14 cellular contexts compared by ENCODE assay signal in genomic region chr17:58527949-58528348, GRCh38. TPM values are rescaled to one million over a fixed set of nuclear protein-coding genes. Genes with fewer than 3 reads are reported as not detected.
DNase-seq lines count a peak whose midpoint lies in the region; ATAC-seq and TF ChIP-seq lines count a peak whose summit lies in the region.
"Had no signal": no experiment of that assay in that cellular context is flagged by ENCODE, and none has a peak within 500 bp of the region (broad histone marks: within the 10 kb centered on the region; RNA-seq: fewer than 3 reads in every experiment).

No MANE protein-coding gene starts in this region.

- H3K36me3 Mint-ChIP-seq in neural crest cell (ENCODE audit: low read depth) = no peaks in the 10 kb centered on the region
- no peaks in the 10 kb centered on the region for H3K36me3 Mint-ChIP-seq in effector memory CD8-positive, alpha-beta T cell (ENCODE audit: insufficient read depth)
- H3K36me3 Mint-ChIP-seq: mesothelial cell of epicardium, WTC11 had no signal

- H3K4me1 ChIP-seq in OCI-LY3 (ENCODE audit: low read length) = peaks cover 26% of the 10 kb centered on the region

- TF ChIP-seq CTCF in OCI-LY3 (IDR thresholded peaks at IDR 0.05; ENCODE audit: low read depth, low read length) = no peak
- no peak for TF ChIP-seq CTCF in neural crest cell (conservative IDR thresholded peaks at IDR 0.05)

- no peaks in the 10 kb centered on the region for H4K20me1 ChIP-seq in OCI-LY3 (ENCODE audit: insufficient read depth, low read length)

- no peak overlapping the region for H3K27ac ChIP-seq in OCI-LY3 (ENCODE audit: low read length)

- H3K27ac Mint-ChIP-seq in neural crest cell (ENCODE audit: unreplicated experiment) = peak overlapping the region; percentile 85
- H3K27ac Mint-ChIP-seq in effector memory CD8-positive, alpha-beta T cell = no peak overlapping the region
- H3K27ac Mint-ChIP-seq: activated T-cell treated with anti-CD3 and anti-CD28 coated beads, Interleukin-2, amount 50 U/mL, for 72 hours; WTC11 had no signal

- H3K9me3 Mint-ChIP-seq in neural crest cell = no peaks in the 10 kb centered on the region
- no peaks in the 10 kb centered on the region for H3K9me3 Mint-ChIP-seq in effector memory CD8-positive, alpha-beta T cell
- H3K9me3 Mint-ChIP-seq: activated T-cell treated with anti-CD3 and anti-CD28 coated beads, Interleukin-2, amount 50 U/mL, for 72 hours; mesothelial cell of epicardium; WTC11 had no signal

- H3K9me3 ChIP-seq in OCI-LY3 (ENCODE audit: insufficient read depth, low read length) = no peaks in the 10 kb centered on the region

- no peak overlapping the region for H3K4me3 Mint-ChIP-seq in neural crest cell
- no peak overlapping the region for H3K4me3 Mint-ChIP-seq in effector memory CD8-positive, alpha-beta T cell
- H3K4me3 Mint-ChIP-seq: activated T-cell treated with anti-CD3 and anti-CD28 coated beads, Interleukin-2, amount 50 U/mL, for 72 hours; mesothelial cell of epicardium; WTC11 had no signal

- H2AFZ ChIP-seq in OCI-LY3 (ENCODE audit: low read depth, low read length) = no peak overlapping the region

- DNase-seq in C1 segment of cervical spinal cord (lab: John Stamatoyannopoulos, UW) = peak in 12 of 14 donors; percentile 34 to 90 (median 81)
- DNase-seq in dermis blood vessel endothelial cell = peak; percentile 77
- DNase-seq in neural crest cell (ENCODE audit: low read depth, low spot score) = no peak
- DNase-seq in effector memory CD8-positive, alpha-beta T cell = no peak
- DNase-seq in stimulated activated CD4-positive, alpha-beta T cell treated with anti-CD3 and anti-CD28 coated beads, Interleukin-2, amount 100 ng/mL, for 48 hours = no peak
- DNase-seq in T-helper 9 cell = no peak
- DNase-seq: activated T-cell treated with anti-CD3 and anti-CD28 coated beads, Interleukin-2, amount 50 U/mL, for 72 hours; H7; NCI-H2171 treated with DMSO at 0.1 percent for 48 hours; stimulated activated CD4-positive, alpha-beta T cell treated with anti-CD3 and anti-CD28 coated beads, Interleukin-12 subunit alpha, Interleukin-12 subunit beta, amount 100 ng/mL, for 4 hours had no signal

- peaks cover 25% of the 10 kb centered on the region for H3K4me1 Mint-ChIP-seq in neural crest cell
- peaks cover 0 to 11% of the 10 kb centered on the region in 2 donors for H3K4me1 Mint-ChIP-seq in effector memory CD8-positive, alpha-beta T cell (ENCODE audit: low read depth in 2 of 2)

- peaks cover 14% of the 10 kb centered on the region for H3K27me3 ChIP-seq in OCI-LY3 (ENCODE audit: low read depth, low read length)

- no peak for ATAC-seq in HG02759 (IDR thresholded peaks at IDR 0.05; ENCODE audit: unreplicated experiment)
- ATAC-seq in effector memory CD8-positive, alpha-beta T cell (replicated peaks) = no peak
- ATAC-seq: activated T-cell treated with anti-CD3 and anti-CD28 coated beads, Interleukin-2, amount 50 U/mL, for 72 hours; WTC11 had no signal

- H3K9ac ChIP-seq in OCI-LY3 (ENCODE audit: low read length) = no peak overlapping the region

- H3K79me2 ChIP-seq in OCI-LY3 (ENCODE audit: low read length) = no peaks in the 10 kb centered on the region

- H3K4me2 ChIP-seq in OCI-LY3 (ENCODE audit: low read length) = peak overlapping the region; percentile 23; the same call in 1 of the 2 replicates

- H3K4me3 ChIP-seq in OCI-LY3 (ENCODE audit: low read length) = no peak overlapping the region

- no peaks in the 10 kb centered on the region for H3K36me3 ChIP-seq in OCI-LY3 (replicated peaks; ENCODE audit: low read depth, low read length)

- peaks cover 28% of the 10 kb centered on the region for H3K27me3 Mint-ChIP-seq in neural crest cell (ENCODE audit: low read depth)
- peaks cover 2 to 15% of the 10 kb centered on the region in 2 donors for H3K27me3 Mint-ChIP-seq in effector memory CD8-positive, alpha-beta T cell

RNA-seq across cellular contexts. Expression of gene MTMR4, which starts 13.5 kb away (rescaled TPM):
- 53.9 and 57.5 TPM in 2 replicates for total RNA-seq in dermis blood vessel endothelial cell
- total RNA-seq in neural crest cell = 97.4 and 102 TPM in 2 replicates

RNA-seq across cellular contexts. Expression of gene HSF5, which starts 39.7 kb away (rescaled TPM):
- total RNA-seq in dermis blood vessel endothelial cell (0.05 and 0.17 TPM in 2 replicates), neural crest cell (0.05 and 0.11 TPM in 2 replicates)
- total RNA-seq: H7 had no signal

Comparison
In these comparisons a context has a peak if more than half of its experiments do, and no peak if none do; other contexts are left out.
1. DNase-seq: peak in C1 segment of cervical spinal cord (12 of 14) and dermis blood vessel endothelial cell (single experiment); none in neural crest cell (single experiment), effector memory CD8-positive, alpha-beta T cell (0 of 3), stimulated activated CD4-positive, alpha-beta T cell treated with anti-CD3 and anti-CD28 coated beads, Interleukin-2, amount 100 ng/mL, for 48 hours (0 of 2) and T-helper 9 cell (single experiment).